19 cellular contexts compared by ENCODE assay signal in the genomic region with DNA sequence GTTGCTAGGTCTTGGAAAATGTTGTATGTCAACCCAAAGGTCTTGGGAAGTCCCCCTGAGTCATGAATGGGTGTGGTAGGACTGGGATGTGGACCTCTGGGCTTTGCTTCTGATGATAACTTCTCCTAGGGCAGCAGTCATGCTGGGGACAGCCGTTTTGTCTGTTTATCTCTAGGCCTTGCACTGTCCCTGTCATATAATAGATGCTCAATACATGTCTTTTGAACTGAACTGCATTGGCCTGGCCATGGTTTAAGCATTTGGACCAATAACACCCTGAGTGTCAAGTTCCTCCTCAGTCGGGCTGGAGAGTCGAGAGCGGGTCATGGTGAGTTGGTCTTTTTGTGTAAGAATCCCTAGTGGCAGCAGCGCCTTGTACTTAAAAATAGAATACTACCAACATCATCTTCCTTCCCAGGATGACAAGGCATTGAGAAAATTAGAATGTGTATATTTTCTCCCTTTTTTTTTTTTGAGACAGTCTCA. TPM values are rescaled to one million over a fixed set of nuclear protein-coding genes. Genes with fewer than 3 reads are reported as not detected.
A peak's percentile ranks its signal among the peaks of the same experiment; 100 is the strongest.
DNase-seq lines count a peak whose midpoint lies in the region; ATAC-seq, FAIRE-seq and TF ChIP-seq lines count a peak whose summit lies in the region.
"Had no signal": no experiment of that assay in that cellular context is flagged by ENCODE, and none has a peak within 500 bp of the region (broad histone marks: within the 10 kb centered on the region; RNA-seq: fewer than 3 reads in every experiment).

No MANE protein-coding gene starts in this region.

- H3K36me3 Mint-ChIP-seq in T-helper 2 cell treated with Interferon-gamma antibody and Interleukin-4, amounts not matched to agents 5 μg/mL and 100 μg/mL, for 36 hours (ENCODE audit: low read depth), result peaks cover 35% of the 10 kb centered on the region
- H3K36me3 Mint-ChIP-seq in central memory CD8-positive, alpha-beta T cell (ENCODE audit: insufficient read depth), result peaks cover 18% of the 10 kb centered on the region

- no peaks in the 10 kb centered on the region for H3K27me3 Mint-ChIP-seq in T-helper 2 cell treated with Interferon-gamma antibody and Interleukin-4, amounts not matched to agents 5 μg/mL and 100 μg/mL, for 36 hours (ENCODE audit: low read depth)
- H3K27me3 Mint-ChIP-seq in central memory CD8-positive, alpha-beta T cell, result no peaks in the 10 kb centered on the region

- no peak overlapping the region for H3K4me3 ChIP-seq in psoas muscle
- H3K4me3 ChIP-seq: colonic mucosa, esophagus muscularis mucosa, PC-9 had no signal

- H3K27me3 ChIP-seq in psoas muscle (ENCODE audit: insufficient read depth in 3 of 3, low read length in 2 of 3), result no peaks in the 10 kb centered on the region
- H3K27me3 ChIP-seq: colonic mucosa, esophagus muscularis mucosa had no signal

- no peak for TF ChIP-seq CTCF in psoas muscle (IDR thresholded peaks at IDR 0.05)

- intact Hi-C loops in psoas muscle (cut with DNase I), result no loop called here

- no peaks in the 10 kb centered on the region for H3K9me3 ChIP-seq in psoas muscle
- H3K9me3 ChIP-seq: Caco-2, colonic mucosa, esophagus muscularis mucosa, SK-N-SH had no signal

- WGBS in psoas muscle, 3 donors, result 58 to 74% (median 65%) methylated on average over 5 of the region's 5 CpGs

- no peak overlapping the region for H3K27ac Mint-ChIP-seq in T-helper 2 cell treated with Interferon-gamma antibody and Interleukin-4, amounts not matched to agents 5 μg/mL and 100 μg/mL, for 36 hours
- H3K27ac Mint-ChIP-seq in central memory CD8-positive, alpha-beta T cell (ENCODE audit: low read depth), result peak overlapping the region; percentile 58

- no peak overlapping the region for H3K4me3 Mint-ChIP-seq in T-helper 2 cell treated with Interferon-gamma antibody and Interleukin-4, amounts not matched to agents 5 μg/mL and 100 μg/mL, for 36 hours
- H3K4me3 Mint-ChIP-seq in central memory CD8-positive, alpha-beta T cell, result no peak overlapping the region

- H3K27ac ChIP-seq in psoas muscle, result no peak overlapping the region
- H3K27ac ChIP-seq: colonic mucosa, esophagus muscularis mucosa, PC-9 had no signal

- H3K4me1 Mint-ChIP-seq in T-helper 2 cell treated with Interferon-gamma antibody and Interleukin-4, amounts not matched to agents 5 μg/mL and 100 μg/mL, for 36 hours (ENCODE audit: low read depth), result peaks cover 16% of the 10 kb centered on the region
- peaks cover 67% of the 10 kb centered on the region for H3K4me1 Mint-ChIP-seq in central memory CD8-positive, alpha-beta T cell

- ATAC-seq in central memory CD8-positive, alpha-beta T cell (replicated peaks; ENCODE audit: extremely low read depth, poor library complexity, severe bottlenecking), result no peak
- ATAC-seq in psoas muscle (peak in 3 of 4 donors; percentile 26 to 62 (median 38)), GM19351 (IDR thresholded peaks at IDR 0.05; ENCODE audit: unreplicated experiment) (no peak)
- ATAC-seq: left lobe of liver had no signal

- H3K4me1 ChIP-seq in psoas muscle, result peaks cover 12% of the 10 kb centered on the region

- FAIRE-seq in GM19239 (lab: Jason Lieb, UNC), result no peak
- FAIRE-seq: A204.1, urothelium cell line had no signal

- peaks cover 0 to 6% of the 10 kb centered on the region in 2 donors for H3K36me3 ChIP-seq in psoas muscle (ENCODE audit: insufficient read depth in 1 of 2, low read depth in 1 of 2)
- H3K36me3 ChIP-seq: colonic mucosa, esophagus muscularis mucosa had no signal

- DNase-seq in T-helper 2 cell treated with Interferon-gamma antibody and Interleukin-4, amounts not matched to agents 5 μg/mL and 100 μg/mL, for 36 hours (ENCODE audit: low spot score), result peak; percentile 24
- DNase-seq in T-helper 2 cell, result no peak
- peak in 62 of 76 experiments; percentile 12 to 81 (median 50) for DNase-seq in HUDEP-2 (lab: John Stamatoyannopoulos, UW; ENCODE audit: unreplicated experiment in 76 of 76)
- no peak for DNase-seq in central memory CD8-positive, alpha-beta T cell (ENCODE audit: low spot score in 2 of 2)
- no peak for DNase-seq in psoas muscle
- no peak for DNase-seq in COLO668 (lab: John Stamatoyannopoulos, UW; ENCODE audit: unreplicated experiment)
- no peak for DNase-seq in GM19239 (ENCODE audit: insufficient read length, low spot score)
- DNase-seq: amniotic stem cell, Caco-2, colonic mucosa, NCI-H1417, NCI-H345, PC-9, SK-N-SH had no signal

- H3K9me3 Mint-ChIP-seq in T-helper 2 cell treated with Interferon-gamma antibody and Interleukin-4, amounts not matched to agents 5 μg/mL and 100 μg/mL, for 36 hours, result no peaks in the 10 kb centered on the region
- no peaks in the 10 kb centered on the region for H3K9me3 Mint-ChIP-seq in central memory CD8-positive, alpha-beta T cell

RNA-seq across cellular contexts. Expression of a gene that starts 43.1 kb away (rescaled TPM):
- 10 to 100 TPM in 3 of 4 donors, 1 to 10 TPM in 1; 8.8 to 16.8 (median 15.9) TPM for total RNA-seq in psoas muscle
- 10 to 100 TPM in 1 of 3 donors, 1 to 10 TPM in 2; 4.8 to 15.3 (median 6.9) TPM for polyA plus RNA-seq in psoas muscle

Comparison
In these comparisons a context has a peak if more than half of its experiments do, and no peak if none do; other contexts are left out.
1. DNase-seq: peak in T-helper 2 cell treated with Interferon-gamma antibody and Interleukin-4, amounts not matched to agents 5 μg/mL and 100 μg/mL, for 36 hours (single experiment) and HUDEP-2 (62 of 76); none in T-helper 2 cell (0 of 5), central memory CD8-positive, alpha-beta T cell (0 of 2), psoas muscle (0 of 2), COLO668 (single experiment) and GM19239 (single experiment).
2. ATAC-seq: peak in psoas muscle (3 of 4); none in central memory CD8-positive, alpha-beta T cell (single experiment) and GM19351 (single experiment).